12 cellular contexts compared by ENCODE assay signal in genomic region chrX:47661539-47661938, GRCh38. TPM values are rescaled to one million over a fixed set of nuclear protein-coding genes. Genes with fewer than 3 reads are reported as not detected.
"Had no signal": no experiment of that assay in that cellular context is flagged by ENCODE, and none has a peak within 500 bp of the region (broad histone marks: within the 10 kb centered on the region; RNA-seq: fewer than 3 reads in every experiment).

No MANE protein-coding gene starts in this region.

- H3K27ac ChIP-seq: suprapubic skin had no signal

- H3K9me3 ChIP-seq: breast epithelium, left lung, suprapubic skin had no signal

- H3K4me3 Mint-ChIP-seq: activated CD8-positive, alpha-beta memory T cell treated with anti-CD3 and anti-CD28 coated beads, Interleukin-2, amount 10 ng/mL, durations not matched to agents 7 days and 5 days had no signal

- H3K27me3 ChIP-seq: left lung, suprapubic skin had no signal

- H3K4me1 ChIP-seq: breast epithelium had no signal

- H3K27me3 Mint-ChIP-seq: activated CD8-positive, alpha-beta memory T cell treated with anti-CD3 and anti-CD28 coated beads, Interleukin-2, amount 10 ng/mL, durations not matched to agents 7 days and 5 days; activated naive CD8-positive, alpha-beta T cell; naive B cell had no signal

- DNase-seq: activated CD4-positive, CD25-positive, alpha-beta regulatory T cell; activated gamma-delta T cell treated with Interleukin-2 at 50 U/mL for 16 hours; activated T-cell treated with anti-CD3 and anti-CD28 coated beads, Interleukin-2, amount 50 U/mL, for 1 hour; amygdala; cerebellar nuclear complex; left lung; naive B cell had no signal

- H3K4me3 ChIP-seq: breast epithelium, left lung, suprapubic skin had no signal

- H3K36me3 ChIP-seq: breast epithelium had no signal

- ATAC-seq: activated CD8-positive, alpha-beta memory T cell treated with anti-CD3 and anti-CD28 coated beads, Interleukin-2, amount 10 ng/mL, durations not matched to agents 7 days and 5 days; left lung had no signal

- H3K36me3 Mint-ChIP-seq: activated naive CD8-positive, alpha-beta T cell had no signal

RNA-seq across cellular contexts. Expression of gene SYN1, which starts 41.9 kb away (rescaled TPM):
- total RNA-seq: breast epithelium, skeletal muscle tissue had no signal
